30 cellular contexts compared by ENCODE assay signal in the genomic region with DNA sequence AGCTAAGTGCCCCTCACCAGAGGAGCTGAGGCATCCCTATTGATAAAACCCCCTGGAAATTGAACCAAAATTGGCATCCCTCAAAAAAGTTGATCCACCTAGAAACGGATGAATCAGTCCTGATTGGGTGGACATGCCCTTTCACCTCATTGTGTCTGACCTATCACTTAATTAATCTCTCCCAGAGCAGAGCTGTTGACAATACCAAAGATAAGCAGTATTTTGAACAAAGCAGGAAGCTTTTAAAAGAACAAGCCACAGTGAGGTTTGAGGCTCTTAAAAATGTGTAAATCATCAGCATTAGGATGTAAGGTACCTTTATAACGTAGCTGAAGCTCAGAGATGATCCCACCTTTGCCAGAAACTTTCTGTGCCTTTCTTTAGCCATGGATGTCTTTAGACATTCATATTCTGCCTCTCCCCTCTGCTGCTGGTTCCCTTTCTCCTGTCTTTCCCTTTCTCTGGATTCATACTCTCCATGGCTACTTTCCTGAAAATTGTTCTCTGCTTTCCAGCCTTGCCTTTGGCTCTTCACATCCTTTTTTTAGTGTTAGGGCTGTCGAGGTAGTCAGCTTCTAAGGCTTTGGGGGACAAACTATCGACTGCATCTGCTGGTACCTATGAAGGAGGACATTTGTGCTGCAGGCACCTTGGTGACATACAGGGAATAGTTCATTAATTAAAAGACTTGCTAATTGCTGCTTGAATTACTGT. TPM values are rescaled to one million over a fixed set of nuclear protein-coding genes. Genes with fewer than 3 reads are reported as not detected.
"Had no signal": no experiment of that assay in that cellular context is flagged by ENCODE, and none has a peak within 500 bp of the region (broad histone marks: within the 10 kb centered on the region; RNA-seq: fewer than 3 reads in every experiment).

No MANE protein-coding gene starts in this region.

- H3K27ac ChIP-seq: epithelial cell of prostate, gastrocnemius medialis, left lung, ovary, skin epidermis, thyroid gland, upper lobe of left lung, vagina had no signal

- ATAC-seq: activated naive CD4-positive, alpha-beta T cell treated with anti-CD3 and anti-CD28 coated beads, Interleukin-2, amount 50 U/mL, for 72 hours; activated T-cell treated with anti-CD3 and anti-CD28 coated beads, Interleukin-2, amount 50 U/mL, for 72 hours; gastrocnemius medialis; left lung; sciatic nerve; stimulated activated effector memory CD8-positive, alpha-beta T cell treated with anti-CD3 and anti-CD28 coated beads, Interleukin-12 subunit alpha, Interleukin-12 subunit beta, amount 100 ng/mL, for 72 hours; stimulated activated naive CD8-positive, alpha-beta T cell treated with anti-CD3 and anti-CD28 coated beads, Interleukin-15, amount 100 ng/mL, for 72 hours had no signal

- H3K9me3 Mint-ChIP-seq: activated naive CD4-positive, alpha-beta T cell treated with anti-CD3 and anti-CD28 coated beads, Interleukin-2, amount 50 U/mL, for 72 hours; activated T-cell treated with anti-CD3 and anti-CD28 coated beads, Interleukin-2, amount 50 U/mL, for 72 hours; nephron; stimulated activated effector memory CD8-positive, alpha-beta T cell treated with anti-CD3 and anti-CD28 coated beads, Interleukin-12 subunit alpha, Interleukin-12 subunit beta, amount 100 ng/mL, for 72 hours; stimulated activated naive CD8-positive, alpha-beta T cell treated with anti-CD3 and anti-CD28 coated beads, Interleukin-15, amount 100 ng/mL, for 72 hours had no signal

- H3K9me3 ChIP-seq: gastrocnemius medialis, left lung, ovary, thyroid gland, upper lobe of left lung, vagina had no signal

- FAIRE-seq: colon, islet of Langerhans had no signal

- H3K4me3 Mint-ChIP-seq: activated T-cell treated with anti-CD3 and anti-CD28 coated beads, Interleukin-2, amount 50 U/mL, for 72 hours; nephron; stimulated activated effector memory CD8-positive, alpha-beta T cell treated with anti-CD3 and anti-CD28 coated beads, Interleukin-12 subunit alpha, Interleukin-12 subunit beta, amount 100 ng/mL, for 72 hours; stimulated activated naive CD8-positive, alpha-beta T cell treated with anti-CD3 and anti-CD28 coated beads, Interleukin-15, amount 100 ng/mL, for 72 hours had no signal

- H3K36me3 Mint-ChIP-seq: stimulated activated effector memory CD8-positive, alpha-beta T cell treated with anti-CD3 and anti-CD28 coated beads, Interleukin-12 subunit alpha, Interleukin-12 subunit beta, amount 100 ng/mL, for 72 hours had no signal

- DNase-seq: activated CD4-positive, alpha-beta T cell treated with anti-CD3 and anti-CD28 coated beads for 4 hours; activated CD4-positive, alpha-beta T cell treated with anti-CD3 and anti-CD28 coated beads, Interleukin-2, amount 50 U/mL, for 4 hours; activated naive CD4-positive, alpha-beta T cell; activated T-cell treated with anti-CD3 and anti-CD28 coated beads for 4 hours; activated T-cell treated with anti-CD3 and anti-CD28 coated beads, Interleukin-2, amount 50 U/mL, for 72 hours; dermis blood vessel endothelial cell; effector CD4-positive, alpha-beta T cell; gastrocnemius medialis; glutamatergic neuron; left lung; ovary; stimulated activated CD4-positive, alpha-beta T cell treated with anti-CD3 and anti-CD28 coated beads, Interleukin-12 subunit alpha, Interleukin-12 subunit beta, amount 100 ng/mL, for 4 hours; stimulated activated CD4-positive, alpha-beta T cell treated with anti-CD3 and anti-CD28 coated beads, Interleukin-4, amount 100 ng/mL, for 24 hours; stimulated activated naive CD8-positive, alpha-beta T cell treated with anti-CD3 and anti-CD28 coated beads, Interleukin-15, amount 100 ng/mL, for 72 hours; substantia nigra; thyroid gland; upper lobe of left lung had no signal

- H3K36me3 ChIP-seq: gastrocnemius medialis, left lung, ovary, thyroid gland, upper lobe of left lung, vagina had no signal

- H3K27ac Mint-ChIP-seq: activated naive CD4-positive, alpha-beta T cell treated with anti-CD3 and anti-CD28 coated beads, Interleukin-2, amount 50 U/mL, for 72 hours; activated T-cell treated with anti-CD3 and anti-CD28 coated beads, Interleukin-2, amount 50 U/mL, for 72 hours; nephron; progenitor cell of endocrine pancreas; stimulated activated effector memory CD8-positive, alpha-beta T cell treated with anti-CD3 and anti-CD28 coated beads, Interleukin-12 subunit alpha, Interleukin-12 subunit beta, amount 100 ng/mL, for 72 hours; stimulated activated naive CD8-positive, alpha-beta T cell treated with anti-CD3 and anti-CD28 coated beads, Interleukin-15, amount 100 ng/mL, for 72 hours had no signal

- H3K4me3 ChIP-seq: gastrocnemius medialis, left lung, ovary, skin epidermis, thyroid gland, upper lobe of left lung, vagina had no signal

RNA-seq across cellular contexts. Expression of gene LHX2, which starts 7.8 kb away (rescaled TPM):
- total RNA-seq: activated naive CD4-positive, alpha-beta T cell treated with anti-CD3 and anti-CD28 coated beads, Interleukin-2, amount 50 U/mL, for 72 hours; activated T-cell treated with anti-CD3 and anti-CD28 coated beads, Interleukin-2, amount 50 U/mL, for 72 hours; dermis blood vessel endothelial cell; gastrocnemius medialis; left lung; lung microvascular endothelial cell; progenitor cell of endocrine pancreas; renal cortical epithelial cell; sciatic nerve; T-helper 2 cell treated with Interferon-gamma antibody and Interleukin-4, amounts not matched to agents 100 ng/mL and 5 ng/mL, for 36 hours; thyroid gland; upper lobe of left lung; vagina had no signal
